25 cellular contexts compared by ENCODE assay signal in the genomic region with DNA sequence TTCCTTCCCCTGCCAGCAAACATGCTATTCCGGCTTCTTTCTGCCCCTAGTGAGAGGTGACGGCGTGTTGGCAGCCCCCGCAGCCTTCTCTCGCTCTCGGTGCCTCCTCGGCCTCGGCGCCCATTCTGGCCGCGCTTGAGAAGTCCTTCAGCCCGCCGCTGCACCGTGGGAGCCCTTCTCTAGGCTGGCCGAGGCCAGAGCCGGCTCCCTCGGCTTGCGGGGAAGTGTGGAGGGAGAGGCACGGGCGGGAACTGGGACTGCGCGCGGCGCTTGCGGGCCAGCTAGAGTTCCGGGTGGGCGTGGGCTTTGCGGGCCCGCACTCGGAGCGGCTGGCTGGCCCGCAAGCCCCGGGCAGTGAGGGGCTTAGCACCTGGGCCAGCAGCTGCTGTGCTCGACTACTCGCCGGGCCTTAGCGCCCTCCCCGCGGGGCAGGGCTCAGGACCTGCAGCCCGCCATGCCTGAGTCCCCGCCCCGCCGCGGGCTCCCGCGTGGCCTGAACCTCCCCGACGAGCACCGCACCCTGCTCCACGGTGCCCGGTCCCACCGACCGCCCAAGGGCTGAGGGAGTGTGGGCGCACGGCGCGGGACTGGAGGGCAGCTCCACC. TPM values are rescaled to one million over a fixed set of nuclear protein-coding genes. Genes with fewer than 3 reads are reported as not detected.
DNase-seq lines count a peak whose midpoint lies in the region; ATAC-seq and TF ChIP-seq lines count a peak whose summit lies in the region.
"Had no signal": no experiment of that assay in that cellular context is flagged by ENCODE, and none has a peak within 500 bp of the region (broad histone marks: within the 10 kb centered on the region; RNA-seq: fewer than 3 reads in every experiment).

No MANE protein-coding gene starts in this region.

- H3K27ac ChIP-seq in osteoblast (ENCODE audit: low read depth, low read length), result no peak overlapping the region
- no peak overlapping the region for H3K27ac ChIP-seq in upper lobe of right lung
- H3K27ac ChIP-seq: GM23248 had no signal

- no peak overlapping the region for H3K27ac Mint-ChIP-seq in stimulated activated naive CD8-positive, alpha-beta T cell treated with anti-CD3 and anti-CD28 coated beads, Interleukin-15, amount 100 ng/mL, for 72 hours

- peak; percentile 78 for ATAC-seq in stimulated activated naive CD8-positive, alpha-beta T cell treated with anti-CD3 and anti-CD28 coated beads, Interleukin-15, amount 100 ng/mL, for 72 hours
- no peak for ATAC-seq in stimulated activated naive CD8-positive, alpha-beta T cell treated with anti-CD3 and anti-CD28 coated beads, Interleukin-15, Interleukin-2, amounts not matched to agents 100 U/mL and 50 U/mL, for 24 hours
- ATAC-seq in upper lobe of right lung (peak; percentile 28), HG02840 (IDR thresholded peaks at IDR 0.05; ENCODE audit: low FRiP score, unreplicated experiment) (no peak)
- ATAC-seq: HCT116, K562 had no signal

- no peak overlapping the region for H3K4me3 Mint-ChIP-seq in stimulated activated naive CD8-positive, alpha-beta T cell treated with anti-CD3 and anti-CD28 coated beads, Interleukin-15, amount 100 ng/mL, for 72 hours

- H3K36me3 ChIP-seq in osteoblast (ENCODE audit: insufficient read depth, low read length), result no peaks in the 10 kb centered on the region
- H3K36me3 ChIP-seq in upper lobe of right lung, result no peaks in the 10 kb centered on the region

- H3K27me3 ChIP-seq in osteoblast (ENCODE audit: insufficient read depth, low read length) (no peaks in the 10 kb centered on the region), upper lobe of right lung (no peaks in the 10 kb centered on the region)

- H3K9me3 Mint-ChIP-seq in stimulated activated naive CD8-positive, alpha-beta T cell treated with anti-CD3 and anti-CD28 coated beads, Interleukin-15, amount 100 ng/mL, for 72 hours, result no peaks in the 10 kb centered on the region

- peaks cover 22% of the 10 kb centered on the region for H3K4me1 ChIP-seq in osteoblast (ENCODE audit: insufficient read depth, low read length)
- peaks cover 5% of the 10 kb centered on the region for H3K4me1 ChIP-seq in upper lobe of right lung

- intact Hi-C loops in upper lobe of right lung (cut with DNase I), result no loop called here

- H3K9me3 ChIP-seq in osteoblast (ENCODE audit: low read depth, low read length), result no peaks in the 10 kb centered on the region
- H3K9me3 ChIP-seq in upper lobe of right lung, result no peaks in the 10 kb centered on the region

- TF ChIP-seq CTCF in osteoblast (IDR thresholded peaks at IDR 0.05; ENCODE audit: extremely low read depth, low read depth, low read length) (no peak), upper lobe of right lung (IDR thresholded peaks at IDR 0.05) (no peak)

- no peak overlapping the region for H3K4me2 ChIP-seq in osteoblast (ENCODE audit: insufficient read depth, low read length)

- no peak for DNase-seq in stimulated activated naive CD8-positive, alpha-beta T cell treated with anti-CD3 and anti-CD28 coated beads, Interleukin-15, amount 100 ng/mL, for 72 hours
- DNase-seq in stimulated activated naive CD8-positive, alpha-beta T cell treated with anti-CD3 and anti-CD28 coated beads, Interleukin-15, Interleukin-2, amounts not matched to agents 100 U/mL and 50 U/mL, for 24 hours, result no peak
- DNase-seq in left kidney (ENCODE audit: low read depth, low spot score) (peak; percentile 24), osteoblast (ENCODE audit: insufficient read length, low spot score, missing footprints) (peak; percentile 59), upper lobe of right lung (no peak), amniotic stem cell (lab: John Stamatoyannopoulos, UW) (no peak), COR-L47 (lab: John Stamatoyannopoulos, UW) (no peak)
- DNase-seq: 8988T, DMS153, DND-41, GM23248, Kasumi-1, MV-4-11, NCI-H1105, NCI-H1436 treated with DMSO at 0.1 percent for 48 hours, NCI-H1930, NCI-H2107, NCI-H446, NCI-H526, NCI-H82, RPMI8226, SHP77 treated with DMSO at 0.1 percent for 48 hours had no signal

- H3K79me2 ChIP-seq in osteoblast (ENCODE audit: insufficient read depth, low read length), result no peaks in the 10 kb centered on the region

- H3K4me3 ChIP-seq in osteoblast (ENCODE audit: insufficient read depth, low read length) (no peak overlapping the region), upper lobe of right lung (no peak overlapping the region)
- H3K4me3 ChIP-seq: GM23248, K562 had no signal

- no peaks in the 10 kb centered on the region for H4K20me1 ChIP-seq in osteoblast (ENCODE audit: insufficient read depth, low read length)

- no peak overlapping the region for H2AFZ ChIP-seq in osteoblast (ENCODE audit: low read length)
- H2AFZ ChIP-seq: GM23248 had no signal

- no peaks in the 10 kb centered on the region for H3K4me1 Mint-ChIP-seq in stimulated activated naive CD8-positive, alpha-beta T cell treated with anti-CD3 and anti-CD28 coated beads, Interleukin-15, amount 100 ng/mL, for 72 hours

- H3K27me3 Mint-ChIP-seq in stimulated activated naive CD8-positive, alpha-beta T cell treated with anti-CD3 and anti-CD28 coated beads, Interleukin-15, amount 100 ng/mL, for 72 hours, result peaks cover 35% of the 10 kb centered on the region

RNA-seq across cellular contexts. Expression of a gene that starts 20.0 kb away (rescaled TPM):
- total RNA-seq in osteoblast, result 144 and 161 TPM in 2 replicates
- total RNA-seq in upper lobe of right lung, result 70.8 TPM

Comparison
In these comparisons a context has a peak if more than half of its experiments do, and no peak if none do; other contexts are left out.
1. ATAC-seq: peak in stimulated activated naive CD8-positive, alpha-beta T cell treated with anti-CD3 and anti-CD28 coated beads, Interleukin-15, amount 100 ng/mL, for 72 hours (single experiment) and upper lobe of right lung (single experiment); none in stimulated activated naive CD8-positive, alpha-beta T cell treated with anti-CD3 and anti-CD28 coated beads, Interleukin-15, Interleukin-2, amounts not matched to agents 100 U/mL and 50 U/mL, for 24 hours (single experiment) and HG02840 (single experiment).
2. DNase-seq: peak in left kidney (single experiment) and osteoblast (single experiment); none in stimulated activated naive CD8-positive, alpha-beta T cell treated with anti-CD3 and anti-CD28 coated beads, Interleukin-15, amount 100 ng/mL, for 72 hours (0 of 2), stimulated activated naive CD8-positive, alpha-beta T cell treated with anti-CD3 and anti-CD28 coated beads, Interleukin-15, Interleukin-2, amounts not matched to agents 100 U/mL and 50 U/mL, for 24 hours (single experiment), upper lobe of right lung (single experiment), amniotic stem cell (single experiment) and COR-L47 (single experiment).